Comparison of ENCODE assay signal across 8 cellular contexts in the genomic region with DNA sequence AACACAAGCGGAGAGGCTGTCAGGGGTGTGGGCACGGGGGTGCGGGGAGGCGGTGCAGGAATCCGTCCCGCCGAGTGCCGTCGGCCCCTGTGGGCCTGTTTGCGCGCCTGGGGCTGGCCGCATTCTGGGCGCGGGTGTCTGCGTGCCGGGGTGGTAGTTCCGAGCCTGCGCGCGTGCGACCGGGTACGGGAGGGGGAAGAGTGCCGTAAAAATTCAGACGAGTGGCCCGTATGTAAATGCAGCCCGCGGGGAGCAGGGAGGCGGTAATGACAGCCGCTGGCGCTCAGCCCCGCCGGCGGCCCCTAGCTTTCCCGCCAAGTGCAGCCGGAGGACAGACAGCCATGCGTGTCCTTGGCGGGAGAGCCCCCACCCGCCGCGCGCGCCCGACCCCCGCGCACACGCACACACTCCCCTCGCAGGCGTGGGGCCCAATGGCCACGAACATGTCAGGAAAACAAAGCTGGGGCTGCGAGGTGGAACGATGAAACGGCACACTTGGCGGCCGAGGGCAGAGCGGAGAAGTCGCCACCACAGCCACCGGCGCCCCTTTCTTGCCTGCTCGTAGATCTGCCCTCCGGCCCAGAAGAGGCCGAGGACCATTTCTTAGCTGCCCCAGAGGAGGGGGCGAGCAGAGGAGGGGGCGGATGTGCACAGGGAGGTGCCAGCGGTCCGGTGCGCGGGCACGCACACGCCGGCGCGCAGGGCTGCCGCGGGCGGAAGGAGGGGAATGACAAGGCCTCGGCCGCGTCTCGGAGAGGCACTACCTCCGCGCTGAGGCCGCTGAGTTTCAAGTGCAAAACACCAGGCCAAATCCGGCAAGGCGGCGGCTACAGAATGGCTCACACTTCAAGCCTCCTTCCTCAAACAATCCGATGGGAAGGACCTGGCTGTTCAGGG.
DNase-seq lines count a peak whose midpoint lies in the region; ATAC-seq, FAIRE-seq and TF ChIP-seq lines count a peak whose summit lies in the region.

No MANE protein-coding gene starts in this region.

- H3K79me2 ChIP-seq in OCI-LY7 (ENCODE audit: insufficient read depth, low read depth, low read length): no peaks in the 10 kb centered on the region; the same call in 1 of the 2 replicates

- H3K9me3 Mint-ChIP-seq in memory B cell: peaks cover 8% of the 10 kb centered on the region

- POLR2A ChIA-PET in OCI-LY7 (lab: Charles Lee): interaction anchor here (0.6 to 3.3 kb wide), 14 partner anchors 8 to 1735 kb away, joined by 3 to 88 read pairs (median 4); a partner anchor contains a TSS

- intact Hi-C loops in OCI-LY7 (cut with micrococcal nuclease; ENCODE audit: unreplicated experiment): loop anchor here (1.0 to 5.0 kb wide), 8 partner anchors 13 to 1733 kb away; a partner anchor contains a TSS

- H3K4me1 ChIP-seq in OCI-LY7 (ENCODE audit: insufficient read depth, low read length, poor library complexity, severe bottlenecking): peaks cover 37% of the 10 kb centered on the region
- peaks cover 0 to 34% (median 8%) of the 10 kb centered on the region in 4 donors for H3K4me1 ChIP-seq in tibial nerve

- no peaks in the 10 kb centered on the region for H3K36me3 ChIP-seq in OCI-LY7 (ENCODE audit: insufficient read depth, low read length)
- H3K36me3 ChIP-seq in tibial nerve: no peaks in the 10 kb centered on the region

- H3K9me3 ChIP-seq in OCI-LY7 (ENCODE audit: low read length) (no peaks in the 10 kb centered on the region), tibial nerve (no peaks in the 10 kb centered on the region)

- H4K20me1 ChIP-seq in OCI-LY7 (ENCODE audit: insufficient read depth, low read length): no peaks in the 10 kb centered on the region

- WGBS in tibial nerve, 2 donors: 1 to 3% methylated on average over 58 to 63 of the region's 87 CpGs

- peak overlapping the region; percentile 89 for H3K27ac Mint-ChIP-seq in memory B cell

- H3K4me2 ChIP-seq in OCI-LY7 (ENCODE audit: low read length): peak overlapping the region; percentile 94

- H3K4me3 Mint-ChIP-seq in memory B cell: peak overlapping the region; percentile 84

- peaks cover 23% of the 10 kb centered on the region for H3K4me1 Mint-ChIP-seq in memory B cell

- ATAC-seq in HG03354 (IDR thresholded peaks at IDR 0.05; ENCODE audit: poor library complexity, severe bottlenecking, unreplicated experiment) (peak; percentile 70), memory B cell (ENCODE audit: low read depth) (peak; percentile 47)

- peaks cover 27% of the 10 kb centered on the region for H3K27me3 Mint-ChIP-seq in memory B cell

- FAIRE-seq in GM19239 (lab: Jason Lieb, UNC): peak; percentile 45

- TF ChIP-seq CTCF in OCI-LY7 (conservative IDR thresholded peaks at IDR 0.05; ENCODE audit: low read length) (no peak), tibial nerve (IDR thresholded peaks at IDR 0.05) (no peak)

- H3K27me3 ChIP-seq in tibial nerve: peaks cover 0 to 99% of the 10 kb centered on the region in 2 donors

- BruUV-seq in OCI-LY7 (replicated peaks; lab: Mats Ljungman, UMichigan): no TSS peak

- H3K36me3 Mint-ChIP-seq in memory B cell: peaks cover 7% of the 10 kb centered on the region

- CTCF ChIA-PET in OCI-LY7 (lab: Charles Lee; ENCODE audit: unreplicated experiment): interaction anchor here (1.6 kb wide), 1 partner anchor 15 kb away, joined by 16 read pairs; no protein-coding TSS in a partner anchor

- DNase-seq in D341Med (ENCODE audit: low spot score): peak; percentile 71
- no peak for DNase-seq in GM19239 (ENCODE audit: insufficient read length, low spot score)
- DNase-seq in OCI-LY7 (ENCODE audit: low spot score): peak; percentile 91
- DNase-seq in caudate nucleus (lab: John Stamatoyannopoulos, UW): peak in 39 of 61 donors; percentile 24 to 94 (median 83)
- DNase-seq in memory B cell (ENCODE audit: low spot score in 2 of 2): no peak
- DNase-seq in tibial nerve (ENCODE audit: low spot score in 2 of 2): no peak
- DNase-seq in NCI-H1694 treated with DMSO at 0.1 percent for 48 hours (lab: John Stamatoyannopoulos, UW): no peak

- TF ChIP-seq EP300 in tibial nerve (IDR thresholded peaks at IDR 0.05): peak in 1 of 2 donors; percentile 73

- peak overlapping the region; percentile 84 for H2AFZ ChIP-seq in OCI-LY7 (ENCODE audit: low read length)

- peak in 1 of 2 donors; percentile 19 for TF ChIP-seq POLR2A in tibial nerve (IDR thresholded peaks at IDR 0.05)

- H3K27ac ChIP-seq in OCI-LY7 (ENCODE audit: low read depth, low read length, poor library complexity, severe bottlenecking): peak overlapping the region; percentile 97
- peak overlapping the region; percentile 98 for H3K27ac ChIP-seq in caudate nucleus (ENCODE audit: low read depth, low read length)
- peak overlapping the region; percentile 74 to 93 (median 92) for H3K27ac ChIP-seq in tibial nerve

- H3K4me3 ChIP-seq in OCI-LY7 (ENCODE audit: low read depth, low read length, poor library complexity, severe bottlenecking) (peak overlapping the region; percentile 72), tibial nerve (peak overlapping the region; percentile 42 to 66 (median 51))

- H3K9me2 ChIP-seq in OCI-LY7 (ENCODE audit: insufficient read depth, low read length): no peaks in the 10 kb centered on the region

Comparison
In these comparisons a context has a peak if more than half of its experiments do, and no peak if none do; other contexts are left out.
1. DNase-seq: peak in D341Med (single experiment), OCI-LY7 (single experiment) and caudate nucleus (39 of 61); none in GM19239 (single experiment), memory B cell (0 of 2), tibial nerve (0 of 2) and NCI-H1694 treated with DMSO at 0.1 percent for 48 hours (single experiment).
2. Peak in every context shown above with its lines, with median percentiles within 50 percentile points of each other: H3K27ac ChIP-seq.